8 cellular contexts compared by ENCODE assay signal in the genomic region with DNA sequence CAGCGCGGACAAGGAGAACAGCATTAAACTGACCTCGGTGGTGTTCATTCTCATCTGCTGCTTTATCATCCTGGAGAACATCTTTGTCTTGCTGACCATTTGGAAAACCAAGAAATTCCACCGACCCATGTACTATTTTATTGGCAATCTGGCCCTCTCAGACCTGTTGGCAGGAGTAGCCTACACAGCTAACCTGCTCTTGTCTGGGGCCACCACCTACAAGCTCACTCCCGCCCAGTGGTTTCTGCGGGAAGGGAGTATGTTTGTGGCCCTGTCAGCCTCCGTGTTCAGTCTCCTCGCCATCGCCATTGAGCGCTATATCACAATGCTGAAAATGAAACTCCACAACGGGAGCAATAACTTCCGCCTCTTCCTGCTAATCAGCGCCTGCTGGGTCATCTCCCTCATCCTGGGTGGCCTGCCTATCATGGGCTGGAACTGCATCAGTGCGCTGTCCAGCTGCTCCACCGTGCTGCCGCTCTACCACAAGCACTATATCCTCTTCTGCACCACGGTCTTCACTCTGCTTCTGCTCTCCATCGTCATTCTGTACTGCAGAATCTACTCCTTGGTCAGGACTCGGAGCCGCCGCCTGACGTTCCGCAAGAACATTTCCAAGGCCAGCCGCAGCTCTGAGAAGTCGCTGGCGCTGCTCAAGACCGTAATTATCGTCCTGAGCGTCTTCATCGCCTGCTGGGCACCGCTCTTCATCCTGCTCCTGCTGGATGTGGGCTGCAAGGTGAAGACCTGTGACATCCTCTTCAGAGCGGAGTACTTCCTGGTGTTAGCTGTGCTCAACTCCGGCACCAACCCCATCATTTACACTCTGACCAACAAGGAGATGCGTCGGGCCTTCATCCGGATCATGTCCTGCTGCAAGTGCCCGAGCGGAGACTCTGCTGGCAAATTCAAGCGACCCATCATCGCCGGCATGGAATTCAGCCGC. TPM values are rescaled to one million over a fixed set of nuclear protein-coding genes. Genes with fewer than 3 reads are reported as not detected.
DNase-seq lines count a peak whose midpoint lies in the region; FAIRE-seq and TF ChIP-seq lines count a peak whose summit lies in the region.

No MANE protein-coding gene starts in this region.

- no peak overlapping the region for H3K4ac ChIP-seq in H1 (replicated peaks; ENCODE audit: insufficient read length, low read depth, low read length)

- peak overlapping the region; percentile 81; the same call in 1 of the 2 replicates for H2BK15ac ChIP-seq in H1 (ENCODE audit: low read length)

- H3K79me2 ChIP-seq in H1 (ENCODE audit: control insufficient read depth in 1 of 2, insufficient read depth in 2 of 2, low read length in 2 of 2): no peaks in the 10 kb centered on the region

- no peak overlapping the region for H4K5ac ChIP-seq in H1 (ENCODE audit: insufficient read length, low read depth, low read length)

- H3K9me3 ChIP-seq in H1 (ENCODE audit: insufficient read depth in 2 of 2, low read depth in 1 of 2, low read length in 1 of 2): no peaks in the 10 kb centered on the region

- H3K23me2 ChIP-seq in H1 (ENCODE audit: low read depth, low read length): peaks cover 18% of the 10 kb centered on the region

- H3K18ac ChIP-seq in H1 (ENCODE audit: extremely low read depth, low read length): no peak overlapping the region

- no peak overlapping the region for H3K14ac ChIP-seq in H1 (ENCODE audit: insufficient read length)

- H3K4me1 ChIP-seq in H1 (replicated peaks in 1 of 4; ENCODE audit: control insufficient read depth in 3 of 4, insufficient read depth in 4 of 4, low read length in 3 of 4): peaks cover 0 to 10% (median 6%) of the 10 kb centered on the region in 4 experiments; a peak in 5 of 7 replicates

- TF ChIP-seq CTCF in H1 (IDR thresholded peaks at IDR 0.05; ENCODE audit: control extremely low read depth in 1 of 3, insufficient read depth in 1 of 3, low read depth in 1 of 3, low read length in 3 of 3): no peak

- no peak for TF ChIP-seq RAD21 in H1 (IDR thresholded peaks at IDR 0.05 in 1 of 2, conservative IDR thresholded peaks at IDR 0.05 in 1 of 2; ENCODE audit: low read depth in 2 of 2, low read length in 2 of 2)

- no peak overlapping the region for H2AFZ ChIP-seq in H1 (ENCODE audit: low read length)

- no peak overlapping the region for H2AK5ac ChIP-seq in H1 (ENCODE audit: low read depth, low read length)

- no peak overlapping the region for H3K56ac ChIP-seq in H1 (replicated peaks; ENCODE audit: insufficient read length, low read depth, low read length)

- H3K27ac ChIP-seq in H1 (ENCODE audit: low read depth, low read length): no peak overlapping the region

- H3K23ac ChIP-seq in H1 (ENCODE audit: insufficient read length): no peak overlapping the region

- peaks cover 0 to 2% (median 0%) of the 10 kb centered on the region in 4 experiments; a peak in 1 of 8 replicates for H3K36me3 ChIP-seq in H1 (ENCODE audit: control insufficient read depth in 2 of 4, insufficient read depth in 4 of 4, low read length in 3 of 4)

- TF ChIP-seq EP300 in H1 (IDR thresholded peaks at IDR 0.05; ENCODE audit: borderline replicate concordance in 1 of 2, low read depth in 2 of 2, low read length in 2 of 2): no peak

- CTCF ChIA-PET in H1 (lab: Charles Lee; ENCODE audit: partially characterized antibody): interaction anchor here (0.5 to 5.0 kb wide), 53 partner anchors 8 to 1429 kb away, joined by 3 to 41 read pairs (median 4); no protein-coding TSS in a partner anchor

- TF ChIP-seq POLR2A in GM12891 (IDR thresholded peaks at IDR 0.05; ENCODE audit: low read depth, low read length) (no peak), H1 (IDR thresholded peaks at IDR 0.05; ENCODE audit: control extremely low read depth in 1 of 2, low read depth in 2 of 2, low read length in 2 of 2) (no peak)

- POLR2A ChIA-PET in H1 (lab: Charles Lee; ENCODE audit: partially characterized antibody): no interaction called here

- DNase-seq in GM12891 (ENCODE audit: insufficient read length, low spot score): no peak
- DNase-seq in activated CD4-positive, alpha-beta T cell treated with anti-CD3 and anti-CD28 coated beads, Interleukin-2, amount 50 U/mL, for 24 hours (ENCODE audit: low read depth in 1 of 2, low spot score in 1 of 2): peak; percentile 30 to 36
- no peak for DNase-seq in H1 (ENCODE audit: low read depth in 1 of 2, low spot score in 2 of 2)
- DNase-seq in stimulated activated CD4-positive, alpha-beta T cell treated with anti-CD3 and anti-CD28 coated beads, Interleukin-15, amount 100 ng/mL, for 48 hours (ENCODE audit: low read depth in 2 of 2): peak; percentile 46 to 47
- DNase-seq in NCI-H128 (lab: John Stamatoyannopoulos, UW; ENCODE audit: unreplicated experiment): no peak
- no peak for DNase-seq in HTR-8/SVneo (ENCODE audit: insufficient read length, low spot score)
- no peak for DNase-seq in MV-4-11 (lab: John Stamatoyannopoulos, UW)
- no peak for DNase-seq in NCI-H226

- H2BK12ac ChIP-seq in H1 (ENCODE audit: low read depth, low read length): no peak overlapping the region

- H2BK20ac ChIP-seq in H1 (ENCODE audit: low read length): no peak overlapping the region

- H3K4me2 ChIP-seq in H1 (ENCODE audit: insufficient read depth in 1 of 2, low read depth in 2 of 2, low read length in 2 of 2): no peak overlapping the region; a peak in 1 of 4 replicates

- H3K9ac ChIP-seq in H1 (replicated peaks in 1 of 4; ENCODE audit: extremely low read depth in 1 of 4, low read depth in 3 of 4, low read length in 3 of 4): no peak overlapping the region

- no peaks in the 10 kb centered on the region for H3K79me1 ChIP-seq in H1 (ENCODE audit: low read depth, low read length)

- H4K91ac ChIP-seq in H1 (replicated peaks; ENCODE audit: insufficient read length, low read length): no peak overlapping the region

- WGBS in H1 (ENCODE audit: extremely low coverage in 1 of 2, insufficient coverage in 1 of 2, insufficient read length in 1 of 2, insufficient replicate concordance in 2 of 2, low coverage in 1 of 2, low lambda C conversion rate in 2 of 2, missing lambda C conversion rate in 1 of 2), 2 experiments: 95% methylated on average over 42 of the region's 42 CpGs; no CpG with 5 or more reads in 1 of the 2 experiments

- no peak overlapping the region for H2BK120ac ChIP-seq in H1 (replicated peaks; ENCODE audit: low read depth, low read length)

- no peak overlapping the region for H4K8ac ChIP-seq in H1 (ENCODE audit: extremely low read depth, insufficient read depth, low read length)

- peak; percentile 80 for FAIRE-seq in GM12891 (lab: Jason Lieb, UNC)
- no peak for FAIRE-seq in H1 (lab: Jason Lieb, UNC)
- no peak for FAIRE-seq in HTR-8/SVneo (lab: Jason Lieb, UNC)

- H2BK5ac ChIP-seq in H1 (ENCODE audit: low read depth, low read length): no peak overlapping the region

- no peak overlapping the region for H3K4me3 ChIP-seq in H1 (ENCODE audit: extremely low read depth in 1 of 4, insufficient read depth in 2 of 4, low read depth in 3 of 4, low read length in 4 of 4)

- H3K27me3 ChIP-seq in H1 (replicated peaks in 1 of 4; ENCODE audit: control insufficient read depth in 3 of 4, extremely low read depth in 1 of 4, insufficient read depth in 3 of 4, low read length in 3 of 4): peaks cover 0 to 27% (median 13%) of the 10 kb centered on the region in 4 experiments; a peak in 5 of 7 replicates

- no peaks in the 10 kb centered on the region for H4K20me1 ChIP-seq in H1 (replicated peaks in 1 of 2; ENCODE audit: control insufficient read depth in 1 of 2, insufficient read depth in 2 of 2, low read length in 2 of 2)

TF ChIP-seq in GM12891, 5 proteins besides CTCF, POLR2A, EP300 and RAD21:
- no peak for TF ChIP-seq SPI1 (IDR thresholded peaks at IDR 0.05; ENCODE audit: low read depth, low read length)

TF ChIP-seq in H1, 55 proteins besides CTCF, POLR2A, EP300 and RAD21:
- no peak for TF ChIP-seq TBP (IDR thresholded peaks at IDR 0.05; ENCODE audit: low read depth, low read length)
- TF ChIP-seq ASH2L (IDR thresholded peaks at IDR 0.05; ENCODE audit: low read length): no peak
- TF ChIP-seq SIX5 (IDR thresholded peaks at IDR 0.05; ENCODE audit: low read depth, low read length): no peak
- no peak for TF ChIP-seq MAFK (IDR thresholded peaks at IDR 0.05; ENCODE audit: low read depth, low read length)

RNA-seq across cellular contexts. Expression of a gene that starts 2.5 kb away (rescaled TPM):
- 11.5 TPM for polyA plus RNA-seq in GM12891 (2012; ENCODE audit: low read depth, missing spikeins)
- total RNA-seq in H1 (2021; fragmentation: NEBNext Ultra II Directional; extraction: Animal tissue kit (Norgen Biotek cat#: 25700)): 3.1 and 3.5 TPM in 2 replicates
- polyA plus RNA-seq in H1 (2011; rRNA removed): 4.7 and 5.5 TPM in 2 replicates
- polyA plus RNA-seq in H1 (2011; cell fraction: cytosol; rRNA removed): 3.7 TPM
- 6.2 TPM for polyA plus RNA-seq in H1 (2011; cell fraction: nucleus; rRNA removed)
- polyA plus RNA-seq in H1 (2012, experiment 1 of 2): 2.0 to 3.5 TPM (median 2.6 TPM) in 4 replicates
- 1.3 TPM for polyA plus RNA-seq in H1 (2012, experiment 2 of 2)
- polyA plus RNA-seq in H1 (2013, experiment 1 of 2): 3.3 TPM
- 3.7 TPM for polyA plus RNA-seq in H1 (2013, experiment 2 of 2)
- polyA minus RNA-seq in H1 (2011; rRNA and poly(A)+ RNA removed): 6.7 and 8.4 TPM in 2 replicates
- polyA minus RNA-seq in H1 (2011; cell fraction: cytosol; rRNA and poly(A)+ RNA removed): 3.3 TPM
- 10.8 TPM for polyA minus RNA-seq in H1 (2011; cell fraction: nucleus; rRNA and poly(A)+ RNA removed)

Comparison
In these comparisons a context has a peak if more than half of its experiments do, and no peak if none do; other contexts are left out.
1. DNase-seq: peak in activated CD4-positive, alpha-beta T cell treated with anti-CD3 and anti-CD28 coated beads, Interleukin-2, amount 50 U/mL, for 24 hours (2 of 2) and stimulated activated CD4-positive, alpha-beta T cell treated with anti-CD3 and anti-CD28 coated beads, Interleukin-15, amount 100 ng/mL, for 48 hours (2 of 2); none in GM12891 (single experiment), H1 (0 of 2), NCI-H128 (single experiment), HTR-8/SVneo (single experiment), MV-4-11 (single experiment) and NCI-H226 (single experiment).